In genomic region chr10:92242380-92242779, GRCh38 we compare ENCODE assay signal across 12 cellular contexts. TPM values are rescaled to one million over a fixed set of nuclear protein-coding genes. Genes with fewer than 3 reads are reported as not detected.
A peak's percentile ranks its signal among the peaks of the same experiment; 100 is the strongest.
DNase-seq lines count a peak whose midpoint lies in the region; ATAC-seq and TF ChIP-seq lines count a peak whose summit lies in the region.
"Had no signal": no experiment of that assay in that cellular context is flagged by ENCODE, and none has a peak within 500 bp of the region (broad histone marks: within the 10 kb centered on the region; RNA-seq: fewer than 3 reads in every experiment).

No MANE protein-coding gene starts in this region.

- H3K4me1 Mint-ChIP-seq in activated T-cell treated with anti-CD3 and anti-CD28 coated beads, Interleukin-2, amount 50 U/mL, for 4 hours (ENCODE audit: low read depth) = peaks cover 33% of the 10 kb centered on the region
- peaks cover 14% of the 10 kb centered on the region for H3K4me1 Mint-ChIP-seq in progenitor cell of endocrine pancreas (ENCODE audit: low read depth)

- no peaks in the 10 kb centered on the region for H4K20me1 ChIP-seq in OCI-LY1 (ENCODE audit: insufficient read depth, low read length)

- peak overlapping the region; percentile 19 for H3K4me3 Mint-ChIP-seq in activated T-cell treated with anti-CD3 and anti-CD28 coated beads, Interleukin-2, amount 50 U/mL, for 4 hours
- H3K4me3 Mint-ChIP-seq in progenitor cell of endocrine pancreas (ENCODE audit: low read depth) = peak overlapping the region; percentile 58

- TF ChIP-seq CTCF in OCI-LY1 (IDR thresholded peaks at IDR 0.05; ENCODE audit: low read length) (no peak), progenitor cell of endocrine pancreas (IDR thresholded peaks at IDR 0.05; ENCODE audit: unreplicated experiment) (no peak)

- H3K4me1 ChIP-seq in OCI-LY1 (ENCODE audit: insufficient read depth, low read length, severe bottlenecking) = peaks cover 40% of the 10 kb centered on the region

- H3K79me2 ChIP-seq in OCI-LY1 (ENCODE audit: insufficient read depth, low read length) = peaks cover 18% of the 10 kb centered on the region

- H3K4me2 ChIP-seq in OCI-LY1 (ENCODE audit: low read length) = peak overlapping the region; percentile 77

- H3K27ac Mint-ChIP-seq in progenitor cell of endocrine pancreas = peak overlapping the region; percentile 47

- H3K36me3 Mint-ChIP-seq in activated T-cell treated with anti-CD3 and anti-CD28 coated beads, Interleukin-2, amount 50 U/mL, for 4 hours (ENCODE audit: insufficient read depth) = no peaks in the 10 kb centered on the region
- no peaks in the 10 kb centered on the region for H3K36me3 Mint-ChIP-seq in progenitor cell of endocrine pancreas (ENCODE audit: insufficient read depth)

- H3K27me3 Mint-ChIP-seq in activated T-cell treated with anti-CD3 and anti-CD28 coated beads, Interleukin-2, amount 50 U/mL, for 4 hours (ENCODE audit: low read depth) = peaks cover 6% of the 10 kb centered on the region
- H3K27me3 Mint-ChIP-seq in progenitor cell of endocrine pancreas = peaks cover 22% of the 10 kb centered on the region

- no peaks in the 10 kb centered on the region for H3K9me3 ChIP-seq in OCI-LY1 (ENCODE audit: low read length)
- H3K9me3 ChIP-seq: ovary, upper lobe of right lung had no signal

- H3K27me3 ChIP-seq in OCI-LY1 (ENCODE audit: insufficient read depth, low read length) = no peaks in the 10 kb centered on the region
- H3K27me3 ChIP-seq: ovary, upper lobe of right lung had no signal

- peak overlapping the region; percentile 70 for H3K9ac ChIP-seq in OCI-LY1 (ENCODE audit: low read length)

- H3F3A ChIP-seq in OCI-LY1 (ENCODE audit: insufficient read depth, low read length) = no peaks in the 10 kb centered on the region

- no peak for DNase-seq in activated T-cell treated with anti-CD3 and anti-CD28 coated beads, Interleukin-2, amount 50 U/mL, for 4 hours
- DNase-seq in activated T-cell treated with anti-CD3 and anti-CD28 coated beads for 4 hours (no peak), globus pallidus (ENCODE audit: low spot score) (peak; percentile 22), progenitor cell of endocrine pancreas (ENCODE audit: low spot score, unreplicated experiment) (no peak), amniotic stem cell (lab: John Stamatoyannopoulos, UW) (no peak)
- no peak for DNase-seq in activated CD4-positive, alpha-beta T cell treated with anti-CD3 and anti-CD28 coated beads for 1 hour
- DNase-seq: DMS 273 treated with DMSO at 0.1 percent for 48 hours had no signal

- no peaks in the 10 kb centered on the region for H3K9me2 ChIP-seq in OCI-LY1 (ENCODE audit: low read depth, low read length)

- peak overlapping the region; percentile 74 for H3K4me3 ChIP-seq in OCI-LY1 (ENCODE audit: low read depth, low read length, poor library complexity, severe bottlenecking)

- ATAC-seq in activated T-cell treated with anti-CD3 and anti-CD28 coated beads, Interleukin-2, amount 50 U/mL, for 4 hours = no peak
- ATAC-seq in HG02973 (IDR thresholded peaks at IDR 0.05; ENCODE audit: unreplicated experiment) = no peak

- no peak overlapping the region for H2AFZ ChIP-seq in OCI-LY1 (ENCODE audit: low read length)

- peak overlapping the region; percentile 95 for H3K27ac ChIP-seq in OCI-LY1 (ENCODE audit: low read depth, low read length, poor library complexity, severe bottlenecking)
- H3K27ac ChIP-seq: SK-N-MC, upper lobe of right lung had no signal

- no peaks in the 10 kb centered on the region for H3K9me3 Mint-ChIP-seq in activated T-cell treated with anti-CD3 and anti-CD28 coated beads, Interleukin-2, amount 50 U/mL, for 4 hours
- H3K9me3 Mint-ChIP-seq in progenitor cell of endocrine pancreas (ENCODE audit: low read depth) = no peaks in the 10 kb centered on the region

- no peaks in the 10 kb centered on the region for H3K36me3 ChIP-seq in OCI-LY1 (ENCODE audit: insufficient read depth, low read length)
- H3K36me3 ChIP-seq: ovary, upper lobe of right lung had no signal

RNA-seq across cellular contexts. Expression of gene CPEB3, which starts 48.5 kb away (rescaled TPM):
- total RNA-seq in activated T-cell treated with anti-CD3 and anti-CD28 coated beads, Interleukin-2, amount 50 U/mL, for 4 hours = under 1 TPM; 0.68 to 0.92 (median 0.82) TPM
- total RNA-seq in progenitor cell of endocrine pancreas = 2.1 and 2.3 TPM in 2 replicates

RNA-seq across cellular contexts. Expression of gene MARCHF5, which starts 48.6 kb away (rescaled TPM):
- 10 to 100 TPM; 29.1 to 31.6 (median 29.5) TPM for total RNA-seq in activated T-cell treated with anti-CD3 and anti-CD28 coated beads, Interleukin-2, amount 50 U/mL, for 4 hours
- total RNA-seq in progenitor cell of endocrine pancreas = 59.9 and 61.6 TPM in 2 replicates
